ENCODE assay signal across 36 cellular contexts in genomic region chr7:64651203-64651602, GRCh38.
"Had no signal": no experiment of that assay in that cellular context is flagged by ENCODE, and none has a peak within 500 bp of the region (broad histone marks: within the 10 kb centered on the region; RNA-seq: fewer than 3 reads in every experiment).

No MANE protein-coding gene starts in this region.

- H3K4me3 ChIP-seq: adrenal gland, body of pancreas, MG63, PC-9 had no signal

- H3K4me3 Mint-ChIP-seq: activated B cell treated with CpG ODN at 0.5 μM for 24 hours; activated CD4-positive, alpha-beta memory T cell treated with anti-CD3 and anti-CD28 coated beads for 36 hours; activated naive CD4-positive, alpha-beta T cell treated with anti-CD3 and anti-CD28 coated beads for 36 hours; activated T-cell treated with anti-CD3 and anti-CD28 coated beads, Interleukin-2, amount 50 U/mL, for 4 hours; activated T-helper 1 cell treated with anti-CD3 and anti-CD28 coated beads, Interleukin-12 subunit alpha, Interleukin-12 subunit beta, Interleukin-2, Interleukin-4 antibody, amounts not matched to agents 30 ng/mL and 10 ng/mL and 1 ng/mL, durations not matched to agents 14 hours and 24 hours and 36 hours; T-cell had no signal

- H3K36me3 ChIP-seq: adrenal gland, MG63 had no signal

- H3K9me3 Mint-ChIP-seq: activated B cell treated with CpG ODN at 0.5 μM for 24 hours; activated CD4-positive, alpha-beta memory T cell treated with anti-CD3 and anti-CD28 coated beads for 36 hours; activated naive CD4-positive, alpha-beta T cell treated with anti-CD3 and anti-CD28 coated beads for 36 hours; activated T-cell treated with anti-CD3 and anti-CD28 coated beads, Interleukin-2, amount 50 U/mL, for 4 hours had no signal

- H3K4me1 ChIP-seq: adrenal gland, body of pancreas had no signal

- ATAC-seq: activated naive CD4-positive, alpha-beta T cell treated with anti-CD3 and anti-CD28 coated beads, Interleukin-2, amount 50 U/mL, for 72 hours; activated T-cell treated with anti-CD3 and anti-CD28 coated beads, Interleukin-2, amount 50 U/mL, for 4 hours; body of pancreas; Right ventricle myocardium inferior; SK-N-SH treated with all-trans-retinoic acid at 6 μM for 48 hours; T-cell had no signal

- DNase-seq: activated B cell treated with CpG ODN at 0.5 μM for 24 hours; activated CD4-positive, alpha-beta memory T cell treated with anti-CD3 and anti-CD28 coated beads for 36 hours; activated CD4-positive, alpha-beta T cell treated with anti-CD3 and anti-CD28 coated beads for 4 hours; activated CD4-positive, alpha-beta T cell treated with anti-CD3 and anti-CD28 coated beads, Interleukin-2, amount 50 U/mL, for 1 hour; activated CD4-positive, CD25-positive, alpha-beta regulatory T cell treated with anti-CD3 and anti-CD28 coated beads, Interleukin-2, amount 50 U/mL, for 72 hours; activated CD8-positive, alpha-beta memory T cell treated with anti-CD3 and anti-CD28 coated beads, Interleukin-2, amount 50 U/mL, for 4 hours; activated gamma-delta T cell treated with Interleukin-2 at 50 U/mL for 16 hours; activated naive CD4-positive, alpha-beta T cell treated with anti-CD3 and anti-CD28 coated beads for 36 hours; activated T-cell treated with anti-CD3 and anti-CD28 coated beads for 4 hours; activated T-cell treated with anti-CD3 and anti-CD28 coated beads, Interleukin-2, amount 50 U/mL, for 4 hours; body of pancreas; central memory CD4-positive, alpha-beta T cell; MG63; NCI-H1048; NCI-H1105 treated with DMSO at 0.1 percent for 48 hours; NCI-H1436 treated with DMSO at 0.1 percent for 48 hours; NCI-H1694 treated with DMSO at 0.1 percent for 48 hours; NCI-H2029; NCI-H2107; NCI-H2171; NCI-H510A; NCI-H526; NCI-H748 treated with DMSO at 0.1 percent for 48 hours; NK-92 treated with Interleukin-12 subunit alpha and Interleukin-12 subunit beta, amount 100 ng/mL, for 24 hours; SIG-M5; T-cell; T-helper 2 cell; T-helper 9 cell had no signal

- H3K36me3 Mint-ChIP-seq: activated CD4-positive, alpha-beta memory T cell treated with anti-CD3 and anti-CD28 coated beads for 36 hours; T-cell had no signal

- H3K27ac ChIP-seq: adrenal gland, body of pancreas, PC-9, RWPE1, VCaP had no signal

- H3K27me3 Mint-ChIP-seq: activated B cell treated with CpG ODN at 0.5 μM for 24 hours; activated CD4-positive, alpha-beta memory T cell treated with anti-CD3 and anti-CD28 coated beads for 36 hours; T-cell had no signal

- H2AFZ ChIP-seq: PC-9 had no signal

- H3K4me2 ChIP-seq: PC-9 had no signal

- H3K27me3 ChIP-seq: adrenal gland, body of pancreas, MG63 had no signal

- H3K9me3 ChIP-seq: adrenal gland, body of pancreas, MG63 had no signal

- H3K4me1 Mint-ChIP-seq: activated B cell treated with CpG ODN at 0.5 μM for 24 hours, T-cell had no signal

- H3K27ac Mint-ChIP-seq: activated B cell treated with CpG ODN at 0.5 μM for 24 hours; activated CD4-positive, alpha-beta memory T cell treated with anti-CD3 and anti-CD28 coated beads for 36 hours; activated naive CD4-positive, alpha-beta T cell treated with anti-CD3 and anti-CD28 coated beads for 36 hours; activated naive CD4-positive, alpha-beta T cell treated with anti-CD3 and anti-CD28 coated beads, Interleukin-2, amount 50 U/mL, for 72 hours; activated T-helper 1 cell treated with anti-CD3 and anti-CD28 coated beads, Interleukin-12 subunit alpha, Interleukin-12 subunit beta, Interleukin-2, Interleukin-4 antibody, amounts not matched to agents 30 ng/mL and 10 ng/mL and 1 ng/mL, durations not matched to agents 14 hours and 24 hours and 36 hours; T-cell had no signal
